Comparison of ENCODE assay signal across 1 cellular context in the genomic region with DNA sequence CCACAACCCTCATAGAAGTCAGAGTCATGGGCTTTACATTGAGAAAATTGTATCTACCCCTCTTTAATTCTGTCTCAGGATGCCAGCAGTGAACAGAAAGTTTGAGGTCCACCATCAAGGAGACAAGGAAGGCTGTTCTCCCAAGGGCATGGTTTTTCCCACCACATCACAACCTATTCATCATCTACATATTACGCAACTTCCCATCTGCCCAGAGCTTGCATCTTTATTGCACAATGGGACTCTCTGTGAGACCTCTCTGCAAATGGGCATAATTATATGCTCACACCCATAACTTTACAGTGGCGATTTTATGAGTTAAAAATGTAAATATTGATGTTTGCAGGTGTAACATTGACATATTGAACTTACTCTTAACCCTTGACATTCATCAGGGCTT.
TF ChIP-seq lines count a peak whose summit lies in the region.

No MANE protein-coding gene starts in this region.

TF ChIP-seq in HCT116, 20 proteins besides CTCF, POLR2A, EP300 and RAD21:
- TF ChIP-seq CEBPB (IDR thresholded peaks at IDR 0.05; ENCODE audit: low read depth) (peak; percentile 29; the same call in 1 of the 2 replicates), ATF3 (IDR thresholded peaks at IDR 0.05) (no peak)
